In genomic region chrX:70433848-70434351, GRCh38 we compare ENCODE assay signal across 8 cellular contexts.
DNase-seq lines count a peak whose midpoint lies in the region; ATAC-seq lines count a peak whose summit lies in the region.

No MANE protein-coding gene starts in this region.

- DNase-seq in NCI-H2081 (lab: John Stamatoyannopoulos, UW) (peak; percentile 64 to 71), NCI-H2081 treated with DMSO at 0.1 percent for 48 hours (lab: John Stamatoyannopoulos, UW) (no peak), NCI-H2171 treated with DMSO at 0.1 percent for 48 hours (lab: John Stamatoyannopoulos, UW) (peak; percentile 59), cerebellar cortex (ENCODE audit: low spot score) (peak; percentile 69)
- peak; percentile 34 for DNase-seq in activated CD4-positive, CD25-positive, alpha-beta regulatory T cell treated with anti-CD3 and anti-CD28 coated beads, Interleukin-2, amount 50 U/mL, for 16 hours (ENCODE audit: low read depth, low spot score)
- peak; percentile 57 to 68 for DNase-seq in stimulated activated CD4-positive, alpha-beta T cell treated with anti-CD3 and anti-CD28 coated beads, Interleukin-2, amount 100 ng/mL, for 48 hours

- ATAC-seq in HG02943 (IDR thresholded peaks at IDR 0.05; ENCODE audit: low read depth, unreplicated experiment): peak; percentile 66

- peak overlapping the region; percentile 77 for H3K27ac ChIP-seq in layer of hippocampus (ENCODE audit: low read depth, low read length)

- no peaks in the 10 kb centered on the region for H3K27me3 ChIP-seq in layer of hippocampus (ENCODE audit: control insufficient read depth, insufficient read depth, low read length)
